In genomic region chr4:8167291-8167690, GRCh38 we compare ENCODE assay signal across 20 cellular contexts. TPM values are rescaled to one million over a fixed set of nuclear protein-coding genes. Genes with fewer than 3 reads are reported as not detected.
DNase-seq lines count a peak whose midpoint lies in the region; ATAC-seq and TF ChIP-seq lines count a peak whose summit lies in the region.
"Had no signal": no experiment of that assay in that cellular context is flagged by ENCODE, and none has a peak within 500 bp of the region (broad histone marks: within the 10 kb centered on the region; RNA-seq: fewer than 3 reads in every experiment).

No MANE protein-coding gene starts in this region.

- ATAC-seq in HG02973 (IDR thresholded peaks at IDR 0.05; ENCODE audit: unreplicated experiment) (no peak), HG03469 (IDR thresholded peaks at IDR 0.05; ENCODE audit: unreplicated experiment) (no peak)
- ATAC-seq: activated CD8-positive, alpha-beta T cell treated with anti-CD3 and anti-CD28 coated beads, Interleukin-2, amount 10 ng/mL, durations not matched to agents 7 days and 5 days; T-cell had no signal

- DNase-seq in NOMO-1 treated with DMSO at 0.1 percent for 48 hours (lab: John Stamatoyannopoulos, UW; ENCODE audit: unreplicated experiment) (peak; percentile 19), NOMO-1 treated with dmso at 0.1 percent for 144 hours (lab: John Stamatoyannopoulos, UW; ENCODE audit: unreplicated experiment) (no peak), SKM-1 (lab: John Stamatoyannopoulos, UW; ENCODE audit: unreplicated experiment) (peak; percentile 66), medulla oblongata (ENCODE audit: extremely low spot score) (peak; percentile 36), ovary (no peak)
- DNase-seq: 8988T; activated CD4-positive, alpha-beta T cell treated with anti-CD3 and anti-CD28 coated beads for 1 hour; activated CD8-positive, alpha-beta T cell treated with anti-CD3 and anti-CD28 coated beads, Interleukin-2, amount 10 ng/mL, durations not matched to agents 7 days and 5 days; activated gamma-delta T cell treated with Interleukin-2 at 50 U/mL for 16 hours; amniotic stem cell; cortex of kidney; HFFc6; natural killer cell; NCI-H1930; pancreas; SHP77; T-cell had no signal

- no peak for TF ChIP-seq EP300 in ovary (IDR thresholded peaks at IDR 0.05)

- H3K27me3 ChIP-seq in subcutaneous abdominal adipose tissue (ENCODE audit: control insufficient read depth in 5 of 5, insufficient read depth in 4 of 5, low read length in 5 of 5) (peaks cover 0 to 11% (median 6%) of the 10 kb centered on the region in 5 donors), ovary (no peaks in the 10 kb centered on the region)
- H3K27me3 ChIP-seq: pancreas had no signal

- H3K27ac ChIP-seq in subcutaneous abdominal adipose tissue (ENCODE audit: low read depth, low read length), result peak overlapping the region; percentile 27
- H3K27ac ChIP-seq in ovary, result no peak overlapping the region
- H3K27ac ChIP-seq: pancreas had no signal

- no peak overlapping the region for H3K4me3 ChIP-seq in subcutaneous abdominal adipose tissue (ENCODE audit: low read depth in 1 of 5, low read length in 5 of 5)
- H3K4me3 ChIP-seq in ovary, result no peak overlapping the region
- H3K4me3 ChIP-seq: pancreas had no signal

- H3K36me3 ChIP-seq in subcutaneous abdominal adipose tissue (ENCODE audit: control insufficient read depth in 5 of 5, insufficient read depth in 5 of 5, low read length in 5 of 5) (no peaks in the 10 kb centered on the region), ovary (no peaks in the 10 kb centered on the region)
- H3K36me3 ChIP-seq: pancreas had no signal

- H3K9me3 ChIP-seq in subcutaneous abdominal adipose tissue (ENCODE audit: control insufficient read depth in 5 of 5, low read length in 5 of 5) (peaks cover 0 to 12% (median 7%) of the 10 kb centered on the region in 5 donors), ovary (no peaks in the 10 kb centered on the region)
- H3K9me3 ChIP-seq: pancreas had no signal

- no peak overlapping the region for H3K9ac ChIP-seq in subcutaneous abdominal adipose tissue (ENCODE audit: low read length in 5 of 5)

- TF ChIP-seq POLR2A in ovary (IDR thresholded peaks at IDR 0.05), result no peak

- H3K4me1 ChIP-seq in subcutaneous abdominal adipose tissue (ENCODE audit: control insufficient read depth in 5 of 5, insufficient read depth in 5 of 5, low read length in 5 of 5) (peaks cover 0 to 15% (median 0%) of the 10 kb centered on the region in 5 donors), ovary (ENCODE audit: insufficient read depth) (no peaks in the 10 kb centered on the region)
- H3K4me1 ChIP-seq: pancreas had no signal

- TF ChIP-seq CTCF in ovary (IDR thresholded peaks at IDR 0.05), result no peak

- intact Hi-C loops in ovary (cut with DNase I), result loop anchor here in 1 of 4 donors (10.0 kb wide), 1 partner anchor 238 kb away; no protein-coding TSS in a partner anchor

- 61 to 71% (median 63%) methylated on average over 2 of the region's 2 CpGs for WGBS in ovary, 3 donors

RNA-seq across cellular contexts. Expression of gene ABLIM2, which starts 8.7 kb away (rescaled TPM):
- total RNA-seq in ovary, result 1 to 10 TPM in 5 of 7 donors, under 1 TPM in 2; 0.81 to 7.9 (median 3.0) TPM
- 1 to 10 TPM in 1 of 2 donors, under 1 TPM in 1; 0.87 to 1.3 TPM for polyA plus RNA-seq in ovary

RNA-seq across cellular contexts. Expression of gene SH3TC1, which starts 31.8 kb away (rescaled TPM):
- 10 to 100 TPM in 3 of 7 donors, 1 to 10 TPM in 4; 4.6 to 34.5 (median 7.7) TPM for total RNA-seq in ovary
- 1 to 10 TPM; 1.1 to 3.4 TPM for polyA plus RNA-seq in ovary

Comparison
In these comparisons a context has a peak if more than half of its experiments do, and no peak if none do; other contexts are left out.
1. DNase-seq: peak in NOMO-1 treated with DMSO at 0.1 percent for 48 hours (single experiment), SKM-1 (single experiment) and medulla oblongata (single experiment); none in NOMO-1 treated with dmso at 0.1 percent for 144 hours (single experiment) and ovary (0 of 5).